10 cellular contexts compared by ENCODE assay signal in genomic region chr10:71621263-71621751, GRCh38.
A peak's percentile ranks its signal among the peaks of the same experiment; 100 is the strongest.
DNase-seq lines count a peak whose midpoint lies in the region; ATAC-seq and TF ChIP-seq lines count a peak whose summit lies in the region.
"Had no signal": no experiment of that assay in that cellular context is flagged by ENCODE, and none has a peak within 500 bp of the region (broad histone marks: within the 10 kb centered on the region; RNA-seq: fewer than 3 reads in every experiment).

No MANE protein-coding gene starts in this region.

- 0 out of 2 replicates have a peak, but pooled peaks have one; percentile 10 for TF ChIP-seq RAD21 in SK-N-SH (IDR thresholded peaks at IDR 0.05; ENCODE audit: low read length)

- no peak overlapping the region for H3K4me2 ChIP-seq in SK-N-SH

- no peaks in the 10 kb centered on the region for H3F3A ChIP-seq in SK-N-SH (replicated peaks; ENCODE audit: insufficient read depth)

- DNase-seq in AG10803 (ENCODE audit: low read depth) (peak; percentile 18), SK-N-SH (peak; percentile 73), heart right ventricle (no peak), occipital lobe (lab: John Stamatoyannopoulos, UW) (peak; percentile 37), SIG-M5 (lab: John Stamatoyannopoulos, UW) (no peak), NCI-H69 (lab: John Stamatoyannopoulos, UW) (no peak), NCI-H2171 treated with DMSO at 0.1 percent for 48 hours (lab: John Stamatoyannopoulos, UW) (no peak)
- no peak for DNase-seq in central memory CD4-positive, alpha-beta T cell
- DNase-seq: NCI-H2107 had no signal

- H3K4me1 ChIP-seq in SK-N-SH (ENCODE audit: control insufficient read depth in 1 of 2, insufficient read depth in 2 of 2, low read depth in 1 of 2, low read length in 1 of 2) = peaks cover 20 to 30% of the 10 kb centered on the region in 2 experiments; a peak in 1 of 4 replicates
- peaks cover 0 to 33% (median 21%) of the 10 kb centered on the region in 9 donors for H3K4me1 ChIP-seq in heart right ventricle

- POLR2A ChIA-PET in SK-N-SH (lab: Yijun Ruan, JAX) = interaction anchor here (0.6 kb wide), 1 partner anchor 97 kb away, joined by 3 read pairs; no protein-coding TSS in a partner anchor

- intact Hi-C loops in heart right ventricle (cut with DNase I) = no loop called here

- H3K36me3 ChIP-seq in SK-N-SH (replicated peaks in 1 of 2; ENCODE audit: control insufficient read depth in 1 of 2, insufficient read depth in 2 of 2, low read length in 1 of 2) (no peaks in the 10 kb centered on the region), heart right ventricle (no peaks in the 10 kb centered on the region)

- no peak; the same call in 1 of the 2 replicates for TF ChIP-seq CTCF in AG10803 (conservative IDR thresholded peaks at IDR 0.05; ENCODE audit: low read length)
- no peak for TF ChIP-seq CTCF in SK-N-SH (IDR thresholded peaks at IDR 0.05)
- TF ChIP-seq CTCF in heart right ventricle (IDR thresholded peaks at IDR 0.05) = peak in 1 of 9 donors; percentile 3

- no peaks in the 10 kb centered on the region for H4K20me1 ChIP-seq in SK-N-SH (ENCODE audit: insufficient read depth)

- H3K9me3 ChIP-seq in SK-N-SH = no peaks in the 10 kb centered on the region
- H3K9me3 ChIP-seq in heart right ventricle = no peaks in the 10 kb centered on the region

- no peak overlapping the region for H3K4me3 ChIP-seq in AG10803 (ENCODE audit: low read length)
- H3K4me3 ChIP-seq in SK-N-SH (ENCODE audit: low read depth in 2 of 2, low read length in 1 of 2) = no peak overlapping the region
- no peak overlapping the region for H3K4me3 ChIP-seq in heart right ventricle
- H3K4me3 ChIP-seq: skin epidermis had no signal

- no peak overlapping the region for H3K9ac ChIP-seq in SK-N-SH

- no peak for TF ChIP-seq EP300 in SK-N-SH (IDR thresholded peaks at IDR 0.05; ENCODE audit: borderline replicate concordance in 1 of 2, low read depth in 1 of 2, low read length in 1 of 2)

- WGBS in SK-N-SH (ENCODE audit: low lambda C conversion rate) = 56% methylated on average over 10 of the region's 10 CpGs
- 57 to 68% methylated on average over 10 of the region's 10 CpGs for WGBS in heart right ventricle, 2 donors

- H3K27ac ChIP-seq in SK-N-SH (ENCODE audit: low read depth in 2 of 2, low read length in 1 of 2) (no peak overlapping the region), heart right ventricle (peak overlapping the region in 1 of 10 donors; percentile 10)

- no peaks in the 10 kb centered on the region for H3K79me2 ChIP-seq in SK-N-SH (ENCODE audit: insufficient read depth)

- H3K9me2 ChIP-seq in SK-N-SH = no peaks in the 10 kb centered on the region

- no peaks in the 10 kb centered on the region for H3K27me3 ChIP-seq in SK-N-SH (ENCODE audit: insufficient read depth)
- H3K27me3 ChIP-seq in heart right ventricle = no peaks in the 10 kb centered on the region

- peak in 6 of 8 donors; percentile 32 to 77 (median 51) for ATAC-seq in heart right ventricle

- CTCF ChIA-PET in SK-N-SH (lab: Yijun Ruan, JAX) = interaction anchor here (0.9 to 11.0 kb wide), 7 partner anchors 10 to 245 kb away, joined by 3 to 74 read pairs (median 4); no protein-coding TSS in a partner anchor

- peak overlapping the region; percentile 47; the same call in 1 of the 2 replicates for H2AFZ ChIP-seq in SK-N-SH (ENCODE audit: low read depth)

TF ChIP-seq in SK-N-SH, 30 proteins besides CTCF, POLR2A, EP300 and RAD21:
- TF ChIP-seq GABPA (IDR thresholded peaks at IDR 0.05; ENCODE audit: low read depth) = no peak
- no peak for TF ChIP-seq SMC3 (IDR thresholded peaks at IDR 0.05; ENCODE audit: low read depth, low read length)
- TF ChIP-seq, protein P1, sequence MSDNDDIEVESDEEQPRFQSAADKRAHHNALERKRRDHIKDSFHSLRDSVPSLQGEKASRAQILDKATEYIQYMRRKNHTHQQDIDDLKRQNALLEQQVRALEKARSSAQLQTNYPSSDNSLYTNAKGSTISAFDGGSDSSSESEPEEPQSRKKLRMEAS (IDR thresholded peaks at IDR 0.05; ENCODE audit: low read depth) = no peak
- TF ChIP-seq, protein P2, sequence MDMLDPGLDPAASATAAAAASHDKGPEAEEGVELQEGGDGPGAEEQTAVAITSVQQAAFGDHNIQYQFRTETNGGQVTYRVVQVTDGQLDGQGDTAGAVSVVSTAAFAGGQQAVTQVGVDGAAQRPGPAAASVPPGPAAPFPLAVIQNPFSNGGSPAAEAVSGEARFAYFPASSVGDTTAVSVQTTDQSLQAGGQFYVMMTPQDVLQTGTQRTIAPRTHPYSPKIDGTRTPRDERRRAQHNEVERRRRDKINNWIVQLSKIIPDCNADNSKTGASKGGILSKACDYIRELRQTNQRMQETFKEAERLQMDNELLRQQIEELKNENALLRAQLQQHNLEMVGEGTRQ (IDR thresholded peaks at IDR 0.05; ENCODE audit: borderline replicate concordance, low read depth, low read length) = no peak
- no peak for TF ChIP-seq ELF1 (IDR thresholded peaks at IDR 0.05)
- TF ChIP-seq SIN3A (IDR thresholded peaks at IDR 0.05; ENCODE audit: borderline replicate concordance, low read depth, low read length) = no peak
- TF ChIP-seq RFX5 (IDR thresholded peaks at IDR 0.05; ENCODE audit: low read length) = no peak
- no peak for TF ChIP-seq CHD2 (IDR thresholded peaks at IDR 0.05; ENCODE audit: low read length, partially characterized antibody)
- TF ChIP-seq RXRA (IDR thresholded peaks at IDR 0.05; ENCODE audit: borderline replicate concordance, low read depth) = no peak
- no peak for TF ChIP-seq TAF1 (IDR thresholded peaks at IDR 0.05; ENCODE audit: borderline replicate concordance, low read depth, low read length)
TF ChIP-seq in SK-N-SH: peak in this region for 0.

Comparison
In these comparisons a context has a peak if more than half of its experiments do, and no peak if none do; other contexts are left out.
1. DNase-seq: peak in AG10803 (single experiment), SK-N-SH (single experiment) and occipital lobe (single experiment); none in heart right ventricle (0 of 2), SIG-M5 (single experiment), central memory CD4-positive, alpha-beta T cell (single experiment), NCI-H69 (single experiment) and NCI-H2171 treated with DMSO at 0.1 percent for 48 hours (single experiment).